9 cellular contexts compared by ENCODE assay signal in the genomic region with DNA sequence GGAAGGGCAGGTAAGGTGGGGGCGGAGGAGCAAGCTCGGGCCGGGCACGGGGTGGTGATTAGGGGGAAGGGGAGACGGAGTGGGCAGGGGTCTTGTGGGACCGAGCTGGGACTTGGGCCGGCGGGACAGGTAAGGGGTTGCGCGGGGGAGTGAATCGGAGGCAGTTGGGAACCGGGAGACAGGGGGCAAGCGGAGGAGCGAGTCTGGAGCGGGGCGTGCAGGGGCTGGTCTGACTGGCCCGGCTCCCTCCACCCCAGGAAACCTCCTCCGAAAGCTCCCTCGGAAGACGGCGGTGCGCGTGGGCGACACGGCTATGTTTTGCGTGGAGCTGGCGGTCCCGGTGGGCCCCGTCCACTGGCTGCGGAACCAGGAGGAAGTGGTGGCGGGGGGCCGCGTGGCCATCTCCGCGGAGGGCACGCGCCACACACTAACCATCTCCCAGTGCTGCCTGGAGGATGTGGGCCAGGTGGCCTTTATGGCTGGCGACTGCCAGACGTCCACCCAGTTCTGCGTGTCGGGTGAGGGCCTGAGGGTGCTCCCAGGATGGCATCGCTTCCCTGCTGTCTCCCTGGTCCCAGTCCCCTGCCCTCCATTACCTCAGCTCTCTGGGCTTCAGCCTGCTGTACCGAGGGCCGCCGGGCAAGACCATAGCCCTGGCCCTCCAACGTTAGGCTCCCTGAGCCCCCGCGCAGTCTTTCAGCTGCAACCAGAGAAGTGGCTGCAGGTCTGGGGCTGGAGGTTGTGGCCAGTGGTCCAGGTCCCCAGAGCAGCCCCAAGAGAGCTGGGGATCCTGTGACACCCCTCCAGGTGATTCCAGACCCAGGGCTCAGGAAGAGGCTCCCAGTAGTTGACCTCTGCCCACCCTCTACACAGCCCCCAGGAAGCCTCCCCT. TPM values are rescaled to one million over a fixed set of nuclear protein-coding genes. Genes with fewer than 3 reads are reported as not detected.
DNase-seq lines count a peak whose midpoint lies in the region; ATAC-seq and TF ChIP-seq lines count a peak whose summit lies in the region.
"Had no signal": no experiment of that assay in that cellular context is flagged by ENCODE, and none has a peak within 500 bp of the region (broad histone marks: within the 10 kb centered on the region; RNA-seq: fewer than 3 reads in every experiment).

No MANE protein-coding gene starts in this region.

- peak overlapping the region; percentile 65 for H3K4me3 Mint-ChIP-seq in activated naive CD4-positive, alpha-beta T cell treated with anti-CD3 and anti-CD28 coated beads, Interleukin-2, amount 10 ng/mL, durations not matched to agents 7 days and 5 days
- peak overlapping the region; percentile 73 to 94 (median 85) for H3K4me3 Mint-ChIP-seq in brain

- no peaks in the 10 kb centered on the region for H3K36me3 Mint-ChIP-seq in activated naive CD4-positive, alpha-beta T cell treated with anti-CD3 and anti-CD28 coated beads, Interleukin-2, amount 10 ng/mL, durations not matched to agents 7 days and 5 days
- H3K36me3 Mint-ChIP-seq in brain: peaks cover 13% of the 10 kb centered on the region

- no peak for ATAC-seq in left lung
- no peak for ATAC-seq in upper lobe of right lung

- intact Hi-C loops in left lung (cut with DNase I) (no loop called here), upper lobe of right lung (cut with DNase I) (no loop called here)

- peaks cover 3% of the 10 kb centered on the region for H3K27me3 Mint-ChIP-seq in activated naive CD4-positive, alpha-beta T cell treated with anti-CD3 and anti-CD28 coated beads, Interleukin-2, amount 10 ng/mL, durations not matched to agents 7 days and 5 days
- no peaks in the 10 kb centered on the region for H3K27me3 Mint-ChIP-seq in brain

- peaks cover 8% of the 10 kb centered on the region for H3K4me1 Mint-ChIP-seq in activated naive CD4-positive, alpha-beta T cell treated with anti-CD3 and anti-CD28 coated beads, Interleukin-2, amount 10 ng/mL, durations not matched to agents 7 days and 5 days
- peaks cover 6% of the 10 kb centered on the region for H3K4me1 Mint-ChIP-seq in brain

- no peak overlapping the region for H3K27ac ChIP-seq in left lung
- no peak overlapping the region for H3K27ac ChIP-seq in upper lobe of right lung

- H3K27me3 ChIP-seq in left lung: peaks cover 0 to 15% of the 10 kb centered on the region in 2 donors
- H3K27me3 ChIP-seq in upper lobe of right lung: no peaks in the 10 kb centered on the region

- no peak overlapping the region for H3K27ac Mint-ChIP-seq in activated naive CD4-positive, alpha-beta T cell treated with anti-CD3 and anti-CD28 coated beads, Interleukin-2, amount 10 ng/mL, durations not matched to agents 7 days and 5 days
- peak overlapping the region in 1 of 5 experiments; percentile 52 for H3K27ac Mint-ChIP-seq in brain

- no peak for DNase-seq in activated naive CD4-positive, alpha-beta T cell treated with anti-CD3 and anti-CD28 coated beads, Interleukin-2, amount 10 ng/mL, durations not matched to agents 7 days and 5 days
- DNase-seq in activated naive CD4-positive, alpha-beta T cell treated with Interleukin-2 at 50 U/mL for 16 hours: no peak
- DNase-seq in left lung (no peak), upper lobe of right lung (peak; percentile 66), epidermal melanocyte (ENCODE audit: insufficient read length, low spot score) (no peak), DMS114 treated with DMSO at 0.1 percent for 48 hours (lab: John Stamatoyannopoulos, UW; ENCODE audit: unreplicated experiment) (no peak)
- DNase-seq in NK-92 treated with Interleukin-12 subunit alpha and Interleukin-12 subunit beta, amount 100 ng/mL, for 24 hours (lab: John Stamatoyannopoulos, UW): no peak

- no peak for TF ChIP-seq CTCF in brain (conservative IDR thresholded peaks at IDR 0.05)
- no peak for TF ChIP-seq CTCF in left lung (IDR thresholded peaks at IDR 0.05)
- TF ChIP-seq CTCF in upper lobe of right lung (IDR thresholded peaks at IDR 0.05): no peak

- no peaks in the 10 kb centered on the region for H3K9me3 ChIP-seq in left lung
- H3K9me3 ChIP-seq in upper lobe of right lung: no peaks in the 10 kb centered on the region
- H3K9me3 ChIP-seq: neutrophil had no signal

- H3K36me3 ChIP-seq in left lung (peaks cover 0 to 11% of the 10 kb centered on the region in 2 donors), upper lobe of right lung (no peaks in the 10 kb centered on the region)
- H3K36me3 ChIP-seq: neutrophil had no signal

- peaks cover 0 to 16% of the 10 kb centered on the region in 2 donors for H3K4me1 ChIP-seq in left lung
- H3K4me1 ChIP-seq in upper lobe of right lung: peaks cover 7% of the 10 kb centered on the region

- H3K4me3 ChIP-seq in left lung (peak overlapping the region; percentile 39 to 52), upper lobe of right lung (peak overlapping the region; percentile 64)

- CTCF ChIA-PET in activated naive CD4-positive, alpha-beta T cell treated with anti-CD3 and anti-CD28 coated beads, Interleukin-2, amount 10 ng/mL, durations not matched to agents 7 days and 5 days (lab: Charles Lee): interaction anchor here (0.7 to 1.4 kb wide), 5 partner anchors 9 to 302 kb away, joined by 3 to 5 read pairs (median 3); no protein-coding TSS in a partner anchor

- no peaks in the 10 kb centered on the region for H3K9me3 Mint-ChIP-seq in activated naive CD4-positive, alpha-beta T cell treated with anti-CD3 and anti-CD28 coated beads, Interleukin-2, amount 10 ng/mL, durations not matched to agents 7 days and 5 days
- H3K9me3 Mint-ChIP-seq in brain: no peaks in the 10 kb centered on the region

RNA-seq across cellular contexts. Expression of a gene that starts 6.3 kb away (rescaled TPM):
- 4.5 TPM for polyA plus RNA-seq in brain (ENCODE audit: insufficient read depth, low read depth, low replicate concordance)
- total RNA-seq in left lung (10 to 100 TPM; 20.3 to 21.2 TPM), upper lobe of right lung (39.4 TPM)

RNA-seq across cellular contexts. Expression of a gene that starts 48.6 kb away (rescaled TPM):
- polyA plus RNA-seq in brain (ENCODE audit: insufficient read depth, low read depth, low replicate concordance): 5.8 TPM
- total RNA-seq in left lung: 10 to 100 TPM; 13.2 to 13.5 TPM
- 13.0 TPM for total RNA-seq in upper lobe of right lung
